Comparison of ENCODE assay signal across 1 cellular context in genomic region chr6:57248311-57248895, GRCh38.
TF ChIP-seq lines count a peak whose summit lies in the region.

No MANE protein-coding gene starts in this region.

TF ChIP-seq in IMR-90, 13 proteins besides CTCF, POLR2A, EP300 and RAD21:
- no peak for TF ChIP-seq CHD1 (IDR thresholded peaks at IDR 0.05; ENCODE audit: low read depth, low read length)
- TF ChIP-seq SMC3 (IDR thresholded peaks at IDR 0.05; ENCODE audit: low read depth, low read length), result no peak
- TF ChIP-seq BHLHE40 (IDR thresholded peaks at IDR 0.05; ENCODE audit: low read depth, low read length), result no peak
- TF ChIP-seq RFX5 (IDR thresholded peaks at IDR 0.05; ENCODE audit: low read depth, low read length), result no peak
- TF ChIP-seq NFE2L2 (IDR thresholded peaks at IDR 0.05; ENCODE audit: low read depth, low read length), result no peak
- no peak for TF ChIP-seq ELK1 (IDR thresholded peaks at IDR 0.05; ENCODE audit: borderline replicate concordance, low read depth, low read length)
- TF ChIP-seq RCOR1 (IDR thresholded peaks at IDR 0.05; ENCODE audit: insufficient replicate concordance, low read length), result no peak
- no peak for TF ChIP-seq MXI1 (IDR thresholded peaks at IDR 0.05; ENCODE audit: borderline replicate concordance, low read depth, low read length)
- TF ChIP-seq USF2 (IDR thresholded peaks at IDR 0.05; ENCODE audit: low read depth, low read length), result no peak
- no peak for TF ChIP-seq FOS (IDR thresholded peaks at IDR 0.05; ENCODE audit: low read depth, low read length)
- no peak for TF ChIP-seq MAZ (IDR thresholded peaks at IDR 0.05; ENCODE audit: borderline replicate concordance, low read depth, low read length)
- no peak for TF ChIP-seq MAFK (IDR thresholded peaks at IDR 0.05; ENCODE audit: low read depth, low read length)
- TF ChIP-seq CEBPB (IDR thresholded peaks at IDR 0.05; ENCODE audit: low read depth, low read length), result no peak
